9 cellular contexts compared by ENCODE assay signal in the genomic region with DNA sequence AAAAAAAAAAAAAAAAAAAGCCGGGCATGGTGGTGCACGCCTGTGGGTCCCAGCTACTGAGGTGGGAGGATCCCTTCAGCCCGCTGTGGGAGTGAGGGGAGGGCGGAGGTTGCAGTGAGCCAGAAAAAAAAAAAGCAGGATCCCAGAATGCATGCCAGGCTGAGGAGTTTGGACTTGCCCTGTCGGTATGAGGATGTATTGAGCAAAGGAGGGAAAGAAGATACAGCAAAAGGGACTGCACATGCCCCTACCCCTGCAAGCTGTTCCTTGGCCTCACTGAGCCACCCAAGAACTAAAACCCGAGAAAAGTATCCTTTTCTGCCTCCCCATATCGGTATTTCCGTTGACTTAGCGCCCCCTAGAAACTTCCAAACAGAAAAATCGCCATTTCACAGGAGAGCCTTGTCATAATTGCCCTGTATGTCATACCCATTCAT. TPM values are rescaled to one million over a fixed set of nuclear protein-coding genes. Genes with fewer than 3 reads are reported as not detected.
DNase-seq lines count a peak whose midpoint lies in the region; ATAC-seq and TF ChIP-seq lines count a peak whose summit lies in the region.
"Had no signal": no experiment of that assay in that cellular context is flagged by ENCODE, and none has a peak within 500 bp of the region (broad histone marks: within the 10 kb centered on the region; RNA-seq: fewer than 3 reads in every experiment).

No MANE protein-coding gene starts in this region.

- intact Hi-C loops in CD8-positive, alpha-beta T cell (cut with DNase I, micrococcal nuclease) = loop anchor here in 1 of 2 experiments (5.0 kb wide), 1 partner anchor 320 kb away; a partner anchor contains a TSS

- H3K4me3 Mint-ChIP-seq in CD8-positive, alpha-beta T cell = peak overlapping the region; percentile 68
- H3K4me3 Mint-ChIP-seq in HFFc6 = peak overlapping the region; percentile 42; the same call in 1 of the 2 replicates

- peaks cover 10% of the 10 kb centered on the region for H3K36me3 ChIP-seq in CD8-positive, alpha-beta T cell (ENCODE audit: insufficient read depth, low read length)
- peaks cover 20% of the 10 kb centered on the region for H3K36me3 ChIP-seq in WERI-Rb-1

- H3K27ac Mint-ChIP-seq in CD8-positive, alpha-beta T cell = peak overlapping the region; percentile 60
- H3K27ac Mint-ChIP-seq in HFFc6 = no peak overlapping the region

- no peak overlapping the region for H3K27ac ChIP-seq in CD8-positive, alpha-beta T cell (ENCODE audit: low read depth, low read length)
- H3K27ac ChIP-seq in WERI-Rb-1 = no peak overlapping the region

- H3K9me3 Mint-ChIP-seq in CD8-positive, alpha-beta T cell = no peaks in the 10 kb centered on the region
- no peaks in the 10 kb centered on the region for H3K9me3 Mint-ChIP-seq in HFFc6

- no peak for DNase-seq in CD8-positive, alpha-beta T cell
- DNase-seq in HFFc6 (no peak), WERI-Rb-1 (no peak), left kidney (ENCODE audit: low read depth, low spot score) (peak; percentile 32), iPS-NIHi7 (ENCODE audit: extremely low spot score) (no peak), SHP77 treated with DMSO at 0.1 percent for 48 hours (lab: John Stamatoyannopoulos, UW) (no peak)

- peak; percentile 27 for TF ChIP-seq CTCF in CD8-positive, alpha-beta T cell (IDR thresholded peaks at IDR 0.05)
- TF ChIP-seq CTCF in HFFc6 (IDR thresholded peaks at IDR 0.05) (peak; percentile 60), WERI-Rb-1 (IDR thresholded peaks at IDR 0.05; ENCODE audit: low read depth, low read length) (peak; percentile 65)

- H3K9me3 ChIP-seq in CD8-positive, alpha-beta T cell (ENCODE audit: low read length) = no peaks in the 10 kb centered on the region
- no peaks in the 10 kb centered on the region for H3K9me3 ChIP-seq in WERI-Rb-1 (ENCODE audit: severe bottlenecking)

- H3K4me1 ChIP-seq in CD8-positive, alpha-beta T cell (ENCODE audit: insufficient read depth, low read length) = peaks cover 24% of the 10 kb centered on the region

- POLR2A ChIA-PET in CD8-positive, alpha-beta T cell (lab: Charles Lee) = interaction anchor here (1.3 kb wide), 1 partner anchor 102 kb away, joined by 5 read pairs; a partner anchor contains a TSS

- no peaks in the 10 kb centered on the region for H3K27me3 ChIP-seq in CD8-positive, alpha-beta T cell (ENCODE audit: insufficient read depth, low read length)
- H3K27me3 ChIP-seq in WERI-Rb-1 (ENCODE audit: insufficient read depth, low read depth, severe bottlenecking) = no peaks in the 10 kb centered on the region

- H3K36me3 Mint-ChIP-seq in CD8-positive, alpha-beta T cell = peaks cover 25% of the 10 kb centered on the region
- H3K36me3 Mint-ChIP-seq in HFFc6 (ENCODE audit: low read depth) = no peaks in the 10 kb centered on the region; the same call in 1 of the 2 replicates

- peaks cover 34% of the 10 kb centered on the region for H3K4me1 Mint-ChIP-seq in CD8-positive, alpha-beta T cell (ENCODE audit: low read depth)
- peaks cover 28% of the 10 kb centered on the region for H3K4me1 Mint-ChIP-seq in HFFc6 (ENCODE audit: low read depth)

- H3K4me3 ChIP-seq in CD8-positive, alpha-beta T cell (ENCODE audit: low read depth, low read length) = no peak overlapping the region
- H3K4me3 ChIP-seq in WERI-Rb-1 (ENCODE audit: low read depth, low read length) = no peak overlapping the region

- ATAC-seq in CD8-positive, alpha-beta T cell = no peak
- ATAC-seq in GM21515 (IDR thresholded peaks at IDR 0.05; ENCODE audit: unreplicated experiment) (no peak), HG03442 (IDR thresholded peaks at IDR 0.05; ENCODE audit: unreplicated experiment) (no peak)

- CTCF ChIA-PET in CD8-positive, alpha-beta T cell (lab: Charles Lee) = interaction anchor here (0.6 to 4.3 kb wide), 7 partner anchors 8 to 217 kb away, joined by 3 to 23 read pairs (median 3); no protein-coding TSS in a partner anchor

- H3K27me3 Mint-ChIP-seq in CD8-positive, alpha-beta T cell (ENCODE audit: low read depth) = no peaks in the 10 kb centered on the region
- H3K27me3 Mint-ChIP-seq in HFFc6 (ENCODE audit: insufficient read depth) = peaks cover 3% of the 10 kb centered on the region; the same call in 1 of the 2 replicates

RNA-seq across cellular contexts. Expression of a gene that starts 1.3 kb away (rescaled TPM):
- total RNA-seq in CD8-positive, alpha-beta T cell = 10 to 100 TPM; 46.4 to 46.7 TPM
- total RNA-seq in HFFc6 (2021; fragmentation: NEBNext Ultra II Directional; extraction: Animal tissue kit (Norgen Biotek cat#: 25700)) = 10 to 100 TPM; 25.0 to 35.8 (median 32.7) TPM

RNA-seq across cellular contexts. Expression of a gene that starts 11.0 kb away (rescaled TPM):
- total RNA-seq in CD8-positive, alpha-beta T cell = 10 to 100 TPM; 18.4 TPM
- 10 to 100 TPM; 73.9 to 83.9 (median 76.7) TPM for total RNA-seq in HFFc6 (2021; fragmentation: NEBNext Ultra II Directional; extraction: Animal tissue kit (Norgen Biotek cat#: 25700))

RNA-seq across cellular contexts. Expression of a gene that starts 16.6 kb away (rescaled TPM):
- under 1 TPM; 0.24 to 0.39 TPM for total RNA-seq in CD8-positive, alpha-beta T cell
- total RNA-seq in HFFc6 (2021; fragmentation: NEBNext Ultra II Directional; extraction: Animal tissue kit (Norgen Biotek cat#: 25700)) = not detected

RNA-seq across cellular contexts. Expression of a gene that starts 23.1 kb away (rescaled TPM):
- 10 to 100 TPM; 21.3 to 21.5 TPM for total RNA-seq in CD8-positive, alpha-beta T cell
- not detected for total RNA-seq in HFFc6 (2021; fragmentation: NEBNext Ultra II Directional; extraction: Animal tissue kit (Norgen Biotek cat#: 25700))
- total RNA-seq: omental fat pad had no signal

RNA-seq across cellular contexts. Expression of a gene that starts 30.2 kb away (rescaled TPM):
- total RNA-seq in CD8-positive, alpha-beta T cell = under 1 TPM in 1 of 2 experiments, not detected in 1; 0.05 TPM
- total RNA-seq in HFFc6 (2021; fragmentation: NEBNext Ultra II Directional; extraction: Animal tissue kit (Norgen Biotek cat#: 25700)) = 10 to 100 TPM; 13.9 to 33.3 (median 29.0) TPM
